Comparison of ENCODE assay signal across 24 cellular contexts in genomic region chr19:33161201-33161600, GRCh38. TPM values are rescaled to one million over a fixed set of nuclear protein-coding genes. Genes with fewer than 3 reads are reported as not detected.
DNase-seq lines count a peak whose midpoint lies in the region; ATAC-seq and TF ChIP-seq lines count a peak whose summit lies in the region.
"Had no signal": no experiment of that assay in that cellular context is flagged by ENCODE, and none has a peak within 500 bp of the region (broad histone marks: within the 10 kb centered on the region; RNA-seq: fewer than 3 reads in every experiment).

No MANE protein-coding gene starts in this region.

- H3K36me3 Mint-ChIP-seq in activated CD4-positive, alpha-beta T cell treated with anti-CD3 and anti-CD28 coated beads for 36 hours (ENCODE audit: low read depth): no peaks in the 10 kb centered on the region
- no peaks in the 10 kb centered on the region for H3K36me3 Mint-ChIP-seq in CD8-positive, alpha-beta T cell
- H3K36me3 Mint-ChIP-seq in activated CD4-positive, alpha-beta memory T cell treated with anti-CD3 and anti-CD28 coated beads for 36 hours: no peaks in the 10 kb centered on the region
- no peaks in the 10 kb centered on the region for H3K36me3 Mint-ChIP-seq in naive thymus-derived CD8-positive, alpha-beta T cell

- TF ChIP-seq CTCF in CD8-positive, alpha-beta T cell (IDR thresholded peaks at IDR 0.05): no peak
- no peak for TF ChIP-seq CTCF in stomach (IDR thresholded peaks at IDR 0.05)

- intact Hi-C loops in activated CD4-positive, alpha-beta T cell treated with anti-CD3 and anti-CD28 coated beads for 36 hours (cut with DNase I, micrococcal nuclease): loop anchor here in 1 of 2 experiments (2.0 kb wide), 1 partner anchor 16 kb away; no protein-coding TSS in a partner anchor
- intact Hi-C loops in CD8-positive, alpha-beta T cell (cut with DNase I, micrococcal nuclease): loop anchor here in 1 of 2 experiments (5.0 kb wide), 1 partner anchor 71 kb away; no protein-coding TSS in a partner anchor
- intact Hi-C loops in activated CD4-positive, alpha-beta memory T cell treated with anti-CD3 and anti-CD28 coated beads for 36 hours (cut with micrococcal nuclease): loop anchor here (2.0 kb wide), 1 partner anchor 16 kb away; no protein-coding TSS in a partner anchor
- intact Hi-C loops in stomach (cut with DNase I; ENCODE audit: low total_unique reads): no loop called here

- no peaks in the 10 kb centered on the region for H3K27me3 ChIP-seq in CD8-positive, alpha-beta T cell (ENCODE audit: insufficient read depth, low read length)
- H3K27me3 ChIP-seq in MG63 (no peaks in the 10 kb centered on the region), stomach (no peaks in the 10 kb centered on the region)
- H3K27me3 ChIP-seq: BE2C, tibial artery had no signal

- no peaks in the 10 kb centered on the region for H3K9me3 ChIP-seq in CD8-positive, alpha-beta T cell (ENCODE audit: low read length)
- H3K9me3 ChIP-seq in MG63 (no peaks in the 10 kb centered on the region), stomach (no peaks in the 10 kb centered on the region)
- H3K9me3 ChIP-seq: BE2C, tibial artery had no signal

- peaks cover 37% of the 10 kb centered on the region for H3K4me1 ChIP-seq in CD8-positive, alpha-beta T cell (ENCODE audit: insufficient read depth, low read length)
- H3K4me1 ChIP-seq in stomach: no peaks in the 10 kb centered on the region
- H3K4me1 ChIP-seq: BE2C, tibial artery had no signal

- 58 to 90% (median 82%) methylated on average over 4 of the region's 4 CpGs for WGBS in stomach, 5 donors

- H3K4me1 Mint-ChIP-seq in activated CD4-positive, alpha-beta T cell treated with anti-CD3 and anti-CD28 coated beads for 36 hours: peaks cover 34% of the 10 kb centered on the region
- peaks cover 36% of the 10 kb centered on the region for H3K4me1 Mint-ChIP-seq in CD8-positive, alpha-beta T cell (ENCODE audit: low read depth)
- peaks cover 32% of the 10 kb centered on the region for H3K4me1 Mint-ChIP-seq in activated CD4-positive, alpha-beta memory T cell treated with anti-CD3 and anti-CD28 coated beads for 36 hours (ENCODE audit: low read depth)
- peaks cover 21 to 44% (median 39%) of the 10 kb centered on the region in 4 donors for H3K4me1 Mint-ChIP-seq in naive thymus-derived CD8-positive, alpha-beta T cell

- POLR2A ChIA-PET in activated CD4-positive, alpha-beta T cell treated with anti-CD3 and anti-CD28 coated beads for 36 hours (lab: Charles Lee): interaction anchor here (2.2 kb wide), 1 partner anchor 16 kb away, joined by 8 read pairs; no protein-coding TSS in a partner anchor
- POLR2A ChIA-PET in CD8-positive, alpha-beta T cell (lab: Charles Lee): interaction anchor here (4.2 kb wide), 1 partner anchor 16 kb away, joined by 45 read pairs; no protein-coding TSS in a partner anchor
- POLR2A ChIA-PET in activated CD4-positive, alpha-beta memory T cell treated with anti-CD3 and anti-CD28 coated beads for 36 hours (lab: Charles Lee): interaction anchor here (1.3 to 4.2 kb wide), 3 partner anchors 13 to 212 kb away, joined by 5 to 47 read pairs (median 7); partner anchors contain the start of gene CEBPG
- POLR2A ChIA-PET in naive thymus-derived CD8-positive, alpha-beta T cell (lab: Charles Lee): interaction anchor here (1.8 to 7.6 kb wide), 2 partner anchors 14 to 212 kb away, joined by 5 to 113 read pairs; partner anchors contain the start of gene CEBPG

- no peak for TF ChIP-seq EP300 in stomach (IDR thresholded peaks at IDR 0.05)

- CTCF ChIA-PET in activated CD4-positive, alpha-beta T cell treated with anti-CD3 and anti-CD28 coated beads for 36 hours (lab: Charles Lee): interaction anchor here (1.2 to 5.9 kb wide), 5 partner anchors 10 to 36 kb away, joined by 4 to 31 read pairs (median 5); no protein-coding TSS in a partner anchor
- CTCF ChIA-PET in CD8-positive, alpha-beta T cell (lab: Charles Lee): interaction anchor here (1.2 to 5.1 kb wide), 4 partner anchors 17 to 22 kb away, joined by 4 to 45 read pairs (median 14); no protein-coding TSS in a partner anchor
- CTCF ChIA-PET in activated CD4-positive, alpha-beta memory T cell treated with anti-CD3 and anti-CD28 coated beads for 36 hours (lab: Charles Lee): interaction anchor here (1.1 to 3.7 kb wide), 6 partner anchors 16 to 36 kb away, joined by 3 to 34 read pairs (median 12); no protein-coding TSS in a partner anchor

- H3K4me3 ChIP-seq in CD8-positive, alpha-beta T cell (ENCODE audit: low read depth, low read length): no peak overlapping the region
- no peak overlapping the region for H3K4me3 ChIP-seq in MG63
- H3K4me3 ChIP-seq in stomach: no peak overlapping the region
- H3K4me3 ChIP-seq: smooth muscle cell, tibial artery had no signal

- no peaks in the 10 kb centered on the region for H3K9me3 Mint-ChIP-seq in activated CD4-positive, alpha-beta T cell treated with anti-CD3 and anti-CD28 coated beads for 36 hours (ENCODE audit: low read depth)
- H3K9me3 Mint-ChIP-seq in CD8-positive, alpha-beta T cell: no peaks in the 10 kb centered on the region
- H3K9me3 Mint-ChIP-seq in activated CD4-positive, alpha-beta memory T cell treated with anti-CD3 and anti-CD28 coated beads for 36 hours: no peaks in the 10 kb centered on the region
- H3K9me3 Mint-ChIP-seq in naive thymus-derived CD8-positive, alpha-beta T cell: no peaks in the 10 kb centered on the region

- no peak overlapping the region for H3K4me3 Mint-ChIP-seq in activated CD4-positive, alpha-beta T cell treated with anti-CD3 and anti-CD28 coated beads for 36 hours
- peak overlapping the region; percentile 22 for H3K4me3 Mint-ChIP-seq in CD8-positive, alpha-beta T cell
- no peak overlapping the region for H3K4me3 Mint-ChIP-seq in activated CD4-positive, alpha-beta memory T cell treated with anti-CD3 and anti-CD28 coated beads for 36 hours
- peak overlapping the region in 7 of 10 donors; percentile 15 to 81 (median 70) for H3K4me3 Mint-ChIP-seq in naive thymus-derived CD8-positive, alpha-beta T cell

- H3K27ac ChIP-seq in CD8-positive, alpha-beta T cell (ENCODE audit: low read depth, low read length): no peak overlapping the region
- H3K27ac ChIP-seq in stomach: no peak overlapping the region
- H3K27ac ChIP-seq: tibial artery had no signal

- no peak for DNase-seq in activated CD4-positive, alpha-beta T cell treated with anti-CD3 and anti-CD28 coated beads for 36 hours
- DNase-seq in activated CD4-positive, alpha-beta T cell treated with anti-CD3 and anti-CD28 coated beads for 1 hour: no peak
- DNase-seq in CD8-positive, alpha-beta T cell: no peak
- DNase-seq in activated CD4-positive, alpha-beta memory T cell treated with anti-CD3 and anti-CD28 coated beads for 36 hours: no peak
- DNase-seq in naive thymus-derived CD8-positive, alpha-beta T cell: no peak
- DNase-seq in MG63: no peak
- no peak for DNase-seq in ureter (ENCODE audit: low spot score)
- no peak for DNase-seq in stomach
- DNase-seq: BE2C, DMS 273 treated with DMSO at 0.1 percent for 48 hours, NCI-H1436 treated with DMSO at 0.1 percent for 48 hours, NCI-H2171 treated with DMSO at 0.1 percent for 48 hours, NCI-H526, RPMI8226, tibial artery had no signal

- H3K36me3 ChIP-seq in CD8-positive, alpha-beta T cell (ENCODE audit: insufficient read depth, low read length): no peaks in the 10 kb centered on the region
- no peaks in the 10 kb centered on the region for H3K36me3 ChIP-seq in MG63
- no peaks in the 10 kb centered on the region for H3K36me3 ChIP-seq in stomach
- H3K36me3 ChIP-seq: BE2C, tibial artery had no signal

- H3K27me3 Mint-ChIP-seq in activated CD4-positive, alpha-beta T cell treated with anti-CD3 and anti-CD28 coated beads for 36 hours: no peaks in the 10 kb centered on the region
- no peaks in the 10 kb centered on the region for H3K27me3 Mint-ChIP-seq in CD8-positive, alpha-beta T cell (ENCODE audit: low read depth)
- H3K27me3 Mint-ChIP-seq in activated CD4-positive, alpha-beta memory T cell treated with anti-CD3 and anti-CD28 coated beads for 36 hours: no peaks in the 10 kb centered on the region
- H3K27me3 Mint-ChIP-seq in naive thymus-derived CD8-positive, alpha-beta T cell: no peaks in the 10 kb centered on the region

- H3K27ac Mint-ChIP-seq in activated CD4-positive, alpha-beta T cell treated with anti-CD3 and anti-CD28 coated beads for 36 hours: peak overlapping the region; percentile 83
- H3K27ac Mint-ChIP-seq in CD8-positive, alpha-beta T cell: peak overlapping the region; percentile 89
- peak overlapping the region; percentile 86 for H3K27ac Mint-ChIP-seq in activated CD4-positive, alpha-beta memory T cell treated with anti-CD3 and anti-CD28 coated beads for 36 hours
- H3K27ac Mint-ChIP-seq in naive thymus-derived CD8-positive, alpha-beta T cell: peak overlapping the region in 9 of 10 donors; percentile 37 to 94 (median 88)

- ATAC-seq in activated CD4-positive, alpha-beta T cell treated with anti-CD3 and anti-CD28 coated beads for 36 hours: no peak
- no peak for ATAC-seq in CD8-positive, alpha-beta T cell
- no peak for ATAC-seq in naive thymus-derived CD8-positive, alpha-beta T cell

- TF ChIP-seq POLR2A in stomach (IDR thresholded peaks at IDR 0.05): no peak

RNA-seq across cellular contexts. Expression of gene WDR88, which starts 29.3 kb away (rescaled TPM):
- total RNA-seq in activated CD4-positive, alpha-beta T cell treated with anti-CD3 and anti-CD28 coated beads for 36 hours: under 1 TPM in 1 of 2 experiments, not detected in 1; 0.21 TPM
- not detected for total RNA-seq in CD8-positive, alpha-beta T cell
- total RNA-seq in activated CD4-positive, alpha-beta memory T cell treated with anti-CD3 and anti-CD28 coated beads for 36 hours: not detected
- under 1 TPM in 1 of 2 experiments, not detected in 1; 0.60 TPM for total RNA-seq in naive thymus-derived CD8-positive, alpha-beta T cell
- under 1 TPM; 0.10 to 0.27 (median 0.12) TPM for polyA plus RNA-seq in naive thymus-derived CD8-positive, alpha-beta T cell
- total RNA-seq in MG63 (2014; rRNA removed; shearing (Covaris generic); ENCODE audit: low replicate concordance): not detected in 2 replicates
- total RNA-seq in ureter (not detected), stomach (not detected)
- polyA plus RNA-seq in stomach: not detected
- total RNA-seq: aorta, cardiac septum, dermis blood vessel endothelial cell, endothelial cell of umbilical vein, G401, H4, omental fat pad, renal cortical epithelial cell, smooth muscle cell had no signal
- polyA plus RNA-seq: aorta, endothelial cell of umbilical vein, smooth muscle cell had no signal

RNA-seq across cellular contexts. Expression of gene LRP3, which starts 32.9 kb away (rescaled TPM):
- total RNA-seq in activated CD4-positive, alpha-beta T cell treated with anti-CD3 and anti-CD28 coated beads for 36 hours: under 1 TPM; 0.37 TPM
- not detected for total RNA-seq in CD8-positive, alpha-beta T cell
- under 1 TPM; 0.19 to 0.22 TPM for total RNA-seq in activated CD4-positive, alpha-beta memory T cell treated with anti-CD3 and anti-CD28 coated beads for 36 hours
- not detected for total RNA-seq in naive thymus-derived CD8-positive, alpha-beta T cell
- polyA plus RNA-seq in naive thymus-derived CD8-positive, alpha-beta T cell: not detected
- 68.8 and 98.8 TPM in 2 replicates for total RNA-seq in MG63 (2014; rRNA removed; shearing (Covaris generic); ENCODE audit: low replicate concordance)
- total RNA-seq in ureter: 15.0 TPM
- total RNA-seq in stomach: 10 to 100 TPM in 4 of 5 donors, 1 to 10 TPM in 1; 7.5 to 26.6 (median 18.1) TPM
- 10 to 100 TPM in 2 of 3 donors, 1 to 10 TPM in 1; 8.4 to 14.0 (median 10.3) TPM for polyA plus RNA-seq in stomach

Comparison
In these comparisons a context has a peak if more than half of its experiments do, and no peak if none do; other contexts are left out.
1. H3K4me3 Mint-ChIP-seq: peak in CD8-positive, alpha-beta T cell (single experiment) and naive thymus-derived CD8-positive, alpha-beta T cell (7 of 10); none in activated CD4-positive, alpha-beta T cell treated with anti-CD3 and anti-CD28 coated beads for 36 hours (single experiment) and activated CD4-positive, alpha-beta memory T cell treated with anti-CD3 and anti-CD28 coated beads for 36 hours (single experiment).
2. RNA of gene LRP3, which starts 32.9 kb away (total RNA-seq): 68.8 to 98.8 TPM in MG63, 7.5 to 26.6 TPM in stomach and 15.0 TPM in ureter (single experiment); 0.37 TPM in activated CD4-positive, alpha-beta T cell treated with anti-CD3 and anti-CD28 coated beads for 36 hours, not detected in naive thymus-derived CD8-positive, alpha-beta T cell, 0.19 to 0.22 TPM in activated CD4-positive, alpha-beta memory T cell treated with anti-CD3 and anti-CD28 coated beads for 36 hours and not detected in CD8-positive, alpha-beta T cell; every median in the first group is over 4 times any median in the second.
3. Peak in every context shown above with its lines, with median percentiles within 50 percentile points of each other: H3K27ac Mint-ChIP-seq.